8 cellular contexts compared by ENCODE assay signal in the genomic region with DNA sequence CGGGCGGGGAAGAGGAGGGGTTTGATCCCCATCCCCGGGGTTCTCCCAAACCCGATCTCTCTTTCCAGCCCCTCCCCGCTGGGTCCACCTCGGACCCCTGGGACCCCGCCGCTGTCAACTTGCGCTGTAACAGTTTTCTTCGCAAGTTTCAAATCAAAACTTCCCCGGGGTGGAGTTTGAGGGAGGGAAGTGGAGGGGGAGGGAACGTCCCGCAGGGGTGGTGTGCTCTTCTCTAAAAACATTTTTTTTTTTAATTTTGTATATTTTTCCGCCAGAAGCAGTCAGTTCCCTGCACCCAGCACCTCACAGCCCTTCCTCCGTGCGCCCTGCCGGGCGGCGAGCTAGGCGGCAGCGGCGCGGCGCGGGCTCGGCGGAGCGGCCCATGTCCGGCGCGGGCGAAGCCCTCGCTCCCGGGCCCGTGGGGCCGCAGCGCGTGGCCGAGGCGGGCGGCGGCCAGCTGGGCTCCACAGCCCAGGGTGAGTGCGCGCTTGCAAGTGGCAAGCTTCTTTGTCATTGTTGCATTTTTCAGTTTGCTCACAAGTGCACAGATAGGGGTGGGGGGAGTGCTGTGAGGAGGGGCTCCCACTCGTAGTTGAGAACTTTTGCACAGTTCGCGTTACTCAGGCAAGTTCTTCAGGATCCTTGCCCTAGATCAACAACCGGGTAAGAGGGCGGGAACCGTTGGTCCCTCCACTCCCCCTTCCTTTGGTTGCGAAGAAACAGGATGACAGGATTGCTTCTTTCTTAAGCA. TPM values are rescaled to one million over a fixed set of nuclear protein-coding genes. Genes with fewer than 3 reads are reported as not detected.
DNase-seq lines count a peak whose midpoint lies in the region; ATAC-seq and TF ChIP-seq lines count a peak whose summit lies in the region.

No MANE protein-coding gene starts in this region.

- H3K27ac ChIP-seq in CD8-positive, alpha-beta T cell (ENCODE audit: low read depth, low read length), result peak overlapping the region; percentile 51

- peaks cover 24% of the 10 kb centered on the region for H3K4me1 ChIP-seq in CD8-positive, alpha-beta T cell (ENCODE audit: insufficient read depth, low read length)

- DNase-seq in CD8-positive, alpha-beta T cell, result peak; percentile 9 to 75 (median 43)
- DNase-seq in T-helper 2 cell treated with Interferon-gamma antibody and Interleukin-4, amounts not matched to agents 5 μg/mL and 100 μg/mL, for 36 hours (ENCODE audit: low spot score), result peak; percentile 55
- peak; percentile 32 to 66 for DNase-seq in T47D (ENCODE audit: low read depth in 1 of 2, low spot score in 1 of 2)
- DNase-seq in kidney epithelial cell (ENCODE audit: low read depth), result no peak
- DNase-seq in stimulated activated CD4-positive, alpha-beta T cell treated with anti-CD3 and anti-CD28 coated beads, Interleukin-2, amount 100 ng/mL, for 4 hours (ENCODE audit: low read depth), result peak; percentile 44
- no peak for DNase-seq in hippocampal formation (lab: John Stamatoyannopoulos, UW)

- peaks cover 9% of the 10 kb centered on the region for H3K36me3 Mint-ChIP-seq in CD8-positive, alpha-beta T cell
- H3K36me3 Mint-ChIP-seq in T-helper 2 cell treated with Interferon-gamma antibody and Interleukin-4, amounts not matched to agents 5 μg/mL and 100 μg/mL, for 36 hours (ENCODE audit: low read depth), result peaks cover 24% of the 10 kb centered on the region

- no peak for TF ChIP-seq CTCF in CD8-positive, alpha-beta T cell (IDR thresholded peaks at IDR 0.05)
- TF ChIP-seq CTCF in kidney epithelial cell (IDR thresholded peaks at IDR 0.05; ENCODE audit: insufficient read depth, low read length, poor library complexity, severe bottlenecking), result no peak

- H3K27me3 Mint-ChIP-seq in CD8-positive, alpha-beta T cell (ENCODE audit: low read depth), result no peaks in the 10 kb centered on the region
- no peaks in the 10 kb centered on the region for H3K27me3 Mint-ChIP-seq in T-helper 2 cell treated with Interferon-gamma antibody and Interleukin-4, amounts not matched to agents 5 μg/mL and 100 μg/mL, for 36 hours (ENCODE audit: low read depth)

- H3K4me1 Mint-ChIP-seq in CD8-positive, alpha-beta T cell (ENCODE audit: low read depth), result peaks cover 49% of the 10 kb centered on the region
- peaks cover 41% of the 10 kb centered on the region for H3K4me1 Mint-ChIP-seq in T-helper 2 cell treated with Interferon-gamma antibody and Interleukin-4, amounts not matched to agents 5 μg/mL and 100 μg/mL, for 36 hours (ENCODE audit: low read depth)

- no peaks in the 10 kb centered on the region for H3K27me3 ChIP-seq in CD8-positive, alpha-beta T cell (ENCODE audit: insufficient read depth, low read length)
- H3K27me3 ChIP-seq in kidney epithelial cell (ENCODE audit: control insufficient read depth, insufficient read depth, low read length), result no peaks in the 10 kb centered on the region

- peak overlapping the region; percentile 95 for H3K27ac Mint-ChIP-seq in CD8-positive, alpha-beta T cell
- peak overlapping the region; percentile 98 for H3K27ac Mint-ChIP-seq in T-helper 2 cell treated with Interferon-gamma antibody and Interleukin-4, amounts not matched to agents 5 μg/mL and 100 μg/mL, for 36 hours

- ATAC-seq in CD8-positive, alpha-beta T cell, result peak; percentile 68
- ATAC-seq in GM19467 (IDR thresholded peaks at IDR 0.05; ENCODE audit: unreplicated experiment), result peak; percentile 35
- ATAC-seq in HG03565 (IDR thresholded peaks at IDR 0.05; ENCODE audit: unreplicated experiment), result peak; percentile 14

- no peaks in the 10 kb centered on the region for H3K9me3 Mint-ChIP-seq in CD8-positive, alpha-beta T cell
- no peaks in the 10 kb centered on the region for H3K9me3 Mint-ChIP-seq in T-helper 2 cell treated with Interferon-gamma antibody and Interleukin-4, amounts not matched to agents 5 μg/mL and 100 μg/mL, for 36 hours

- in situ Hi-C loops in T47D (cut with HindIII; ENCODE audit: low pct_unique_long_range_greater_than_20kb, low sequenced_read_pairs), result no loop called here

- intact Hi-C loops in CD8-positive, alpha-beta T cell (cut with DNase I, micrococcal nuclease), result loop anchor here (1.0 to 10.0 kb wide), 8 partner anchors 8 to 1942 kb away; partner anchors contain the start of genes CAPZA2 (in 1 of the 2), SMIM30 (in 1 of the 2) and TES (in 1 of the 2)

- H3K4me3 Mint-ChIP-seq in CD8-positive, alpha-beta T cell, result peak overlapping the region; percentile 93
- peak overlapping the region; percentile 92 for H3K4me3 Mint-ChIP-seq in T-helper 2 cell treated with Interferon-gamma antibody and Interleukin-4, amounts not matched to agents 5 μg/mL and 100 μg/mL, for 36 hours

- H3K4me3 ChIP-seq in CD8-positive, alpha-beta T cell (ENCODE audit: low read depth, low read length), result peak overlapping the region; percentile 65
- H3K4me3 ChIP-seq in kidney epithelial cell (ENCODE audit: low read depth, low read length), result peak overlapping the region; percentile 83

- no peaks in the 10 kb centered on the region for H3K36me3 ChIP-seq in CD8-positive, alpha-beta T cell (ENCODE audit: insufficient read depth, low read length)
- no peaks in the 10 kb centered on the region for H3K36me3 ChIP-seq in kidney epithelial cell (ENCODE audit: control insufficient read depth, insufficient read depth, low read length)

- POLR2A ChIA-PET in CD8-positive, alpha-beta T cell (lab: Charles Lee), result interaction anchor here (0.6 to 2.2 kb wide), 7 partner anchors 8 to 86 kb away, joined by 3 to 6 read pairs (median 4); no protein-coding TSS in a partner anchor

- H3K9me3 ChIP-seq in CD8-positive, alpha-beta T cell (ENCODE audit: low read length), result no peaks in the 10 kb centered on the region

- CTCF ChIA-PET in CD8-positive, alpha-beta T cell (lab: Charles Lee), result interaction anchor here (1.1 to 1.4 kb wide), 3 partner anchors 20 to 57 kb away, joined by 3 to 4 read pairs (median 3); no protein-coding TSS in a partner anchor

RNA-seq across cellular contexts. Expression of gene MDFIC, which starts 0.9 kb away (rescaled TPM):
- 10 to 100 TPM; 16.8 to 17.2 TPM for total RNA-seq in CD8-positive, alpha-beta T cell
- 8.3 and 9.7 TPM in 2 replicates for total RNA-seq in kidney epithelial cell

Comparison
In these comparisons a context has a peak if more than half of its experiments do, and no peak if none do; other contexts are left out.
1. ATAC-seq: peak in every context shown above with its lines; median percentile 68 in CD8-positive, alpha-beta T cell; 35 in GM19467; 14 in HG03565.
2. DNase-seq: peak in CD8-positive, alpha-beta T cell (7 of 7), T-helper 2 cell treated with Interferon-gamma antibody and Interleukin-4, amounts not matched to agents 5 μg/mL and 100 μg/mL, for 36 hours (single experiment), T47D (2 of 2) and stimulated activated CD4-positive, alpha-beta T cell treated with anti-CD3 and anti-CD28 coated beads, Interleukin-2, amount 100 ng/mL, for 4 hours (single experiment); none in kidney epithelial cell (single experiment) and hippocampal formation (0 of 2).